8 cellular contexts compared by ENCODE assay signal in the genomic region with DNA sequence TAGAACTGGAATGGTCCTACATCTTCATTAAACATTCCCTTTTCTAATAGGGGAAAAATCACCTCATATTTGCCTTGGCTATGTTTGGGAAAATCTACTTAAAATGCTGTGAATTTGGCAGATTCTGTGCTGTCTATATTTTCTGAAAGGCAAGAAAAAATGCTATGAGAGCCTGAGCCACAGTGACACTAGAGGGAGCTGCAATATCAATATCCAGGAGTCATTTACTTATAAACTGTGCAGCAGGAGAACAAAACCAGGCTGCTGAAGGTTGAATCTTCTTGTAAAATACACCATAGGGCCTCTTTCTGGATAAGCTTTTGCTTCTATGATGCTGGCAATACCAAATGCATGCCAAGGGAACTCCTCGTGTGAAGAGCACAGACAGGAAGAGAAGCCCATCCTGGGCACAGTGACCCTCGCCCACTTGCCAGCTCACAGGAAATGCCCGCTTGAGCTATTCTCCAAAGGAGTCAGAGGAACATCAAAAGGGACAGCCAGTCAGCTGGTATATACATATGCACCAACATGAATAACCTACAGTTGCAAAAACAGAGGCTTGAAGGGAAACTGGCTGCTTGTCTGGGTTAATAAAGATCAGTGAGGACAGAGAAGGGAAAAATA. TPM values are rescaled to one million over a fixed set of nuclear protein-coding genes. Genes with fewer than 3 reads are reported as not detected.
A peak's percentile ranks its signal among the peaks of the same experiment; 100 is the strongest.
DNase-seq lines count a peak whose midpoint lies in the region; ATAC-seq and TF ChIP-seq lines count a peak whose summit lies in the region.

No MANE protein-coding gene starts in this region.

- no peaks in the 10 kb centered on the region for H3K9me2 ChIP-seq in SU-DHL-6 (replicated peaks; ENCODE audit: insufficient read depth, low read length)

- H3K4me3 ChIP-seq in SU-DHL-6 (ENCODE audit: insufficient read depth, low read length, poor library complexity, severe bottlenecking) (no peak overlapping the region), uterus (no peak overlapping the region)

- H3K36me3 ChIP-seq in SU-DHL-6 (ENCODE audit: low read length), result no peaks in the 10 kb centered on the region
- no peaks in the 10 kb centered on the region for H3K36me3 ChIP-seq in uterus

- H3K9me3 ChIP-seq in SU-DHL-6 (ENCODE audit: insufficient read depth, low read length) (no peaks in the 10 kb centered on the region), uterus (no peaks in the 10 kb centered on the region)

- no peak overlapping the region for H3K9ac ChIP-seq in SU-DHL-6 (ENCODE audit: low read length)

- no peaks in the 10 kb centered on the region for H3K27me3 ChIP-seq in SU-DHL-6 (ENCODE audit: low read length)
- no peaks in the 10 kb centered on the region for H3K27me3 ChIP-seq in uterus

- no peaks in the 10 kb centered on the region for H3F3A ChIP-seq in SU-DHL-6 (ENCODE audit: insufficient read depth)

- no peak for DNase-seq in Right ventricle myocardium inferior (ENCODE audit: missing footprints)
- DNase-seq in cardiac septum (ENCODE audit: low spot score), result no peak
- peak; percentile 63 for DNase-seq in MV-4-11 (lab: John Stamatoyannopoulos, UW)
- DNase-seq in effector CD4-positive, alpha-beta T cell, result peak; percentile 7
- DNase-seq in lung microvascular endothelial cell (ENCODE audit: low read depth in 2 of 2), result peak; percentile 78 to 83
- DNase-seq in uterus, result peak in 1 of 2 donors; percentile 46

- ATAC-seq in Right ventricle myocardium inferior (peak; percentile 58), GM21360 (IDR thresholded peaks at IDR 0.05; ENCODE audit: unreplicated experiment) (no peak)

- peaks cover 3 to 8% of the 10 kb centered on the region in 2 donors for H3K4me1 ChIP-seq in uterus

- H3K27ac ChIP-seq in SU-DHL-6 (ENCODE audit: low read depth, low read length) (no peak overlapping the region), uterus (peak overlapping the region in 1 of 2 donors; percentile 45)

- TF ChIP-seq CTCF in SU-DHL-6 (IDR thresholded peaks at IDR 0.05; ENCODE audit: insufficient read depth, low read length, poor library complexity, severe bottlenecking) (peak; percentile 71), uterus (IDR thresholded peaks at IDR 0.05) (peak; percentile 60 to 78 (median 70))

- intact Hi-C loops in Right ventricle myocardium inferior (cut with DNase I), result loop anchor here (1.0 to 5.0 kb wide), 3 partner anchors 68 to 424 kb away; no protein-coding TSS in a partner anchor
- intact Hi-C loops in cardiac septum (cut with DNase I), result loop anchor here (2.0 to 5.0 kb wide), 3 partner anchors 378 to 513 kb away; a partner anchor contains a TSS
- intact Hi-C loops in uterus (cut with DNase I; ENCODE audit: low total_unique reads), result loop anchor here (10.0 kb wide), 2 partner anchors 376 to 426 kb away; no protein-coding TSS in a partner anchor

- H2AFZ ChIP-seq in SU-DHL-6 (ENCODE audit: low read depth, low read length, severe bottlenecking), result no peak overlapping the region

- no peak for TF ChIP-seq POLR2A in uterus (IDR thresholded peaks at IDR 0.05)

- no peaks in the 10 kb centered on the region for H3K79me2 ChIP-seq in SU-DHL-6 (ENCODE audit: insufficient read depth, low read length)

- H4K20me1 ChIP-seq in SU-DHL-6 (ENCODE audit: low read depth, low read length), result no peaks in the 10 kb centered on the region

- no peak overlapping the region for H3K4me2 ChIP-seq in SU-DHL-6 (ENCODE audit: low read depth, low read length, poor library complexity, severe bottlenecking)

RNA-seq across cellular contexts. Expression of a gene that starts 48.0 kb away (rescaled TPM):
- total RNA-seq in Right ventricle myocardium inferior (98.3 TPM), cardiac septum (101 TPM), lung microvascular endothelial cell (164 and 170 TPM in 2 replicates), uterus (100 to 1,000 TPM in 2 of 4 donors, 10 to 100 TPM in 2; 62.0 to 446 (median 114) TPM)

Comparison
In these comparisons a context has a peak if more than half of its experiments do, and no peak if none do; other contexts are left out.
1. DNase-seq: peak in MV-4-11 (single experiment), effector CD4-positive, alpha-beta T cell (single experiment) and lung microvascular endothelial cell (2 of 2); none in Right ventricle myocardium inferior (single experiment) and cardiac septum (single experiment).